Comparison of ENCODE assay signal across 20 cellular contexts in genomic region chr12:130959632-130960031, GRCh38. TPM values are rescaled to one million over a fixed set of nuclear protein-coding genes. Genes with fewer than 3 reads are reported as not detected.
DNase-seq lines count a peak whose midpoint lies in the region; ATAC-seq, FAIRE-seq and TF ChIP-seq lines count a peak whose summit lies in the region.
"Had no signal": no experiment of that assay in that cellular context is flagged by ENCODE, and none has a peak within 500 bp of the region (broad histone marks: within the 10 kb centered on the region; RNA-seq: fewer than 3 reads in every experiment).

No MANE protein-coding gene starts in this region.

- intact Hi-C loops in K562 (cut with micrococcal nuclease) = no loop called here

- TF ChIP-seq CTCF in K562 (IDR thresholded peaks at IDR 0.05 in 2 of 3, conservative IDR thresholded peaks at IDR 0.05 in 1 of 3; ENCODE audit: insufficient read depth in 2 of 3, low read depth in 1 of 3, low read length in 3 of 3) = no peak

- in situ Hi-C loops in K562 (cut with MboI) = no loop called here

- BruUV-seq in K562 (replicated peaks; lab: Mats Ljungman, UMichigan) = no TSS peak

- H3K27ac ChIP-seq in K562 (ENCODE audit: extremely low read depth, low read depth, low read length) (no peak overlapping the region), stomach smooth muscle (ENCODE audit: low read length) (peak overlapping the region; percentile 18)

- POLR2A ChIA-PET in K562 (lab: Yijun Ruan, JAX) = no interaction called here

- no peaks in the 10 kb centered on the region for H3K79me2 ChIP-seq in K562 (ENCODE audit: control insufficient read depth, insufficient read depth, low read length)

- H3K27me3 ChIP-seq in H7 (ENCODE audit: control insufficient read depth, insufficient read depth, low read length) = no peaks in the 10 kb centered on the region
- peaks cover 0 to 25% of the 10 kb centered on the region in 2 experiments; a peak in 4 of 5 replicates for H3K27me3 ChIP-seq in K562 (ENCODE audit: control insufficient read depth in 2 of 2, insufficient read depth in 2 of 2, low read length in 2 of 2)
- H3K27me3 ChIP-seq in stomach smooth muscle (ENCODE audit: control insufficient read depth in 1 of 2, insufficient read depth in 2 of 2, low read length in 2 of 2) = no peaks in the 10 kb centered on the region
- H3K27me3 ChIP-seq: BE2C had no signal

- CTCF ChIA-PET in K562 (lab: Yijun Ruan, JAX; ENCODE audit: low intra/inter-chr PET ratio) = no interaction called here

- 49% methylated on average over 8 of the region's 8 CpGs for WGBS in K562 (ENCODE audit: insufficient coverage, low coverage, missing lambda C conversion rate)

- H3K9me3 ChIP-seq in K562 (replicated peaks; ENCODE audit: control insufficient read depth, insufficient read depth, low read depth, low read length) (peaks cover 6% of the 10 kb centered on the region), stomach smooth muscle (ENCODE audit: control insufficient read depth in 2 of 2, low read length in 2 of 2) (no peaks in the 10 kb centered on the region)
- H3K9me3 ChIP-seq: Caco-2, HAP-1 had no signal

- H3K4me3 ChIP-seq in H7 (ENCODE audit: insufficient read depth, low read depth, low read length) = no peak overlapping the region
- no peak overlapping the region for H3K4me3 ChIP-seq in K562
- no peak overlapping the region for H3K4me3 ChIP-seq in stomach smooth muscle (ENCODE audit: low read length in 2 of 2)
- H3K4me3 ChIP-seq: HAP-1 had no signal

- H3K4me1 ChIP-seq in K562 (replicated peaks in 1 of 2; ENCODE audit: control insufficient read depth in 2 of 2, insufficient read depth in 2 of 2, low read length in 2 of 2) (peaks cover 8 to 16% of the 10 kb centered on the region in 2 experiments; a peak in 4 of 5 replicates), stomach smooth muscle (ENCODE audit: control insufficient read depth, insufficient read depth, low read length) (peaks cover 40% of the 10 kb centered on the region)
- H3K4me1 ChIP-seq: BE2C, HAP-1 had no signal

- no peak for TF ChIP-seq EP300 in K562 (IDR thresholded peaks at IDR 0.05; ENCODE audit: low read length)

- no peaks in the 10 kb centered on the region for H4K20me1 ChIP-seq in K562 (replicated peaks; ENCODE audit: control insufficient read depth, insufficient read depth, low read length)

- TF ChIP-seq RAD21 in K562 (CRISPR knock-in tag; conservative IDR thresholded peaks at IDR 0.05 in 1 of 2, IDR thresholded peaks at IDR 0.05 in 1 of 2) = no peak

- FAIRE-seq in K562 (lab: Jason Lieb, UNC) = no peak
- FAIRE-seq: D721Med, G401.6, GM12891, GM19239, H1, HTR-8/SVneo had no signal

- H3K9ac ChIP-seq in K562 (ENCODE audit: insufficient read depth in 1 of 2, low read depth in 2 of 2, low read length in 2 of 2) (no peak overlapping the region), stomach smooth muscle (ENCODE audit: low read length in 2 of 2) (no peak overlapping the region)

- DNase-seq in H7 (peak; percentile 17), K562 (ENCODE audit: extremely low read depth in 1 of 4, low spot score in 3 of 4) (no peak), mucosa of gallbladder (ENCODE audit: low spot score) (peak; percentile 4), NCI-H2081 treated with DMSO at 0.1 percent for 48 hours (lab: John Stamatoyannopoulos, UW) (no peak), putamen (ENCODE audit: low spot score) (no peak), NCI-H446 treated with DMSO at 0.1 percent for 48 hours (lab: John Stamatoyannopoulos, UW) (no peak)
- DNase-seq: ACHN; BE2C; C1 segment of cervical spinal cord; Caco-2; CD4-positive, alpha-beta T cell; IMR-90 had no signal

- H2AFZ ChIP-seq in K562 (ENCODE audit: low read depth, low read length) = no peak overlapping the region

- no peaks in the 10 kb centered on the region for H3K9me1 ChIP-seq in K562 (ENCODE audit: control insufficient read depth, insufficient read depth, low read length)

- no peak for ATAC-seq in K562

- H3K36me3 ChIP-seq in H7 (replicated peaks; ENCODE audit: control insufficient read depth, insufficient read depth, low read length) (no peaks in the 10 kb centered on the region), K562 (ENCODE audit: control insufficient read depth, insufficient read depth, low read length) (no peaks in the 10 kb centered on the region; the same call in 2 of the 3 replicates), stomach smooth muscle (ENCODE audit: control insufficient read depth in 2 of 2, insufficient read depth in 2 of 2, low read length in 2 of 2) (peaks cover 6 to 7% of the 10 kb centered on the region in 2 donors)
- H3K36me3 ChIP-seq: BE2C, HAP-1 had no signal

- TF ChIP-seq POLR2A in K562 (conservative IDR thresholded peaks at IDR 0.05) = no peak

- no peak overlapping the region for H3K4me2 ChIP-seq in K562 (ENCODE audit: insufficient read depth, low read length)

TF ChIP-seq in K562, 482 proteins besides CTCF, POLR2A, EP300 and RAD21:
- TF ChIP-seq HDGF (IDR thresholded peaks at IDR 0.05) (no peak), SRF (CRISPR knock-in tag; IDR thresholded peaks at IDR 0.05) (peak; percentile 46 to 83; a peak in 3 of 4 replicates)

RNA-seq across cellular contexts. Expression of gene ADGRD1, which starts 5.9 kb away (rescaled TPM):
- total RNA-seq in H7 (2014; rRNA removed; shearing (Covaris generic)) = 0.89 and 0.97 TPM in 2 replicates
- 11.2 and 13.0 TPM in 2 replicates for total RNA-seq in K562 (2011; cell fraction: chromatin; rRNA removed; ENCODE audit: low replicate concordance)
- 8.5 and 12.1 TPM in 2 replicates for total RNA-seq in K562 (2011; cell fraction: nucleolus; rRNA removed)
- 8.5 and 11.0 TPM in 2 replicates for total RNA-seq in K562 (2011; cell fraction: nucleoplasm; rRNA removed)
- 3.3 and 4.4 TPM in 2 replicates for total RNA-seq in K562 (2014; rRNA removed)
- 4.4 and 4.7 TPM in 2 replicates for total RNA-seq in K562 (2014; rRNA removed; fragmentation: Illumina TruSeq; extraction: Trizol)
- total RNA-seq in K562 (2015; rRNA removed; fragmentation: Illumina TruSeq; extraction: Trizol) = 3.2 and 3.4 TPM in 2 replicates
- total RNA-seq in K562 (2021) = 11.7 and 12.8 TPM in 2 replicates
- polyA plus RNA-seq in K562 (2011; rRNA removed) = 2.3 and 13.2 TPM in 2 replicates
- polyA plus RNA-seq in K562 (2011; cell fraction: cytosol; rRNA removed) = 2.6 and 6.7 TPM in 2 replicates
- 17.3 and 66.1 TPM in 2 replicates for polyA plus RNA-seq in K562 (2011; cell fraction: nucleus; rRNA removed)
- polyA plus RNA-seq in K562 (2012) = 6.1 and 17.1 TPM in 2 replicates
- 3.8 TPM in 2 replicates for polyA plus RNA-seq in K562 (2014; fragmentation: Illumina TruSeq; extraction: Trizol)
- polyA plus RNA-seq in K562 (2014; fragmentation: Nextera tagmentation; extraction: Ambion mirVana) = 1 to 10 TPM; 1.7 to 2.0 TPM
- polyA plus RNA-seq in K562 (2014; rRNA removed) = 2.9 and 4.6 TPM in 2 replicates
- polyA minus RNA-seq in K562 (2011; rRNA and poly(A)+ RNA removed) = 1.8 and 14.4 TPM in 2 replicates
- polyA minus RNA-seq in K562 (2011; cell fraction: cytosol; rRNA and poly(A)+ RNA removed) = 1.7 and 12.6 TPM in 2 replicates
- polyA minus RNA-seq in K562 (2011; cell fraction: nucleus; rRNA and poly(A)+ RNA removed) = 7.0 and 20.3 TPM in 2 replicates
- total RNA-seq in mucosa of gallbladder = 96.1 TPM
- total RNA-seq: IMR-90 had no signal
- polyA plus RNA-seq: IMR-90 had no signal

Comparison
In these comparisons a context has a peak if more than half of its experiments do, and no peak if none do; other contexts are left out.
1. DNase-seq: peak in H7 (single experiment) and mucosa of gallbladder (single experiment); none in K562 (0 of 4), NCI-H2081 treated with DMSO at 0.1 percent for 48 hours (single experiment), putamen (single experiment) and NCI-H446 treated with DMSO at 0.1 percent for 48 hours (single experiment).